23 cellular contexts compared by ENCODE assay signal in the genomic region with DNA sequence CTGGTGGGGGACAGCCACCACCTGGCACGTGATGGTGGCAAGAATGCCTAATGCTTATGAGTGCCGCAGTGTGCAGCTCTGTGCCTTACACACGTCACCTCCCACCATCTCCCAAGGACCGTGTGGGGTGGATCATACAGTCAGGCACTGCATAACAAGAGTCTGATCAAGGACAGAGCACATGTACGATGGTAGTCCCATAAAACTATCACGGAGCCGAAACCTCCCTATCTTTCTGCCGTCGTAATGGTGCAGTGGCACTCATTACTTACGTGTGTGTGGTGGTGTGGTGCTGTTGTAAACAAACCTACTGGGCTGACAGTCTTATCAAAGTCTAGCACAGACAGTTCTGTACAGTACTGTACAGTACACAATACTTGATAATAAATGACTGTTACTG.
DNase-seq lines count a peak whose midpoint lies in the region; ATAC-seq and TF ChIP-seq lines count a peak whose summit lies in the region.
"Had no signal": no experiment of that assay in that cellular context is flagged by ENCODE, and none has a peak within 500 bp of the region (broad histone marks: within the 10 kb centered on the region; RNA-seq: fewer than 3 reads in every experiment).

No MANE protein-coding gene starts in this region.

- H3K36me3 ChIP-seq in heart right ventricle, result no peaks in the 10 kb centered on the region
- no peaks in the 10 kb centered on the region for H3K36me3 ChIP-seq in muscle layer of colon (ENCODE audit: insufficient read depth, low read length)
- no peaks in the 10 kb centered on the region for H3K36me3 ChIP-seq in transverse colon
- no peaks in the 10 kb centered on the region for H3K36me3 ChIP-seq in PC-3 (ENCODE audit: low read depth, low read length)
- H3K36me3 ChIP-seq: MG63 had no signal

- H3K9me3 ChIP-seq in heart right ventricle (no peaks in the 10 kb centered on the region), muscle layer of colon (ENCODE audit: low read length) (no peaks in the 10 kb centered on the region), transverse colon (no peaks in the 10 kb centered on the region), PC-3 (ENCODE audit: low read length) (no peaks in the 10 kb centered on the region)
- H3K9me3 ChIP-seq: A549, MG63 had no signal

- no peaks in the 10 kb centered on the region for H3F3A ChIP-seq in PC-3 (ENCODE audit: low read length, unreplicated experiment)

- intact Hi-C loops in heart right ventricle (cut with DNase I), result no loop called here
- intact Hi-C loops in transverse colon (cut with DNase I; ENCODE audit: low total_unique reads), result no loop called here
- intact Hi-C loops in PC-3 (cut with micrococcal nuclease), result no loop called here

- in situ Hi-C loops in transverse colon (cut with MboI; ENCODE audit: low pct_ligation_motif_present in 1 of 4, low pct_unique_long_range_greater_than_20kb in 1 of 4, low sequenced_read_pairs in 3 of 4), result no loop called here
- in situ Hi-C loops in ACHN (cut with HindIII; ENCODE audit: low pct_ligation_motif_present, low pct_unique_long_range_greater_than_20kb, low sequenced_read_pairs), result no loop called here

- WGBS in heart right ventricle, 2 donors, result 64 to 71% methylated on average over 10 of the region's 10 CpGs
- WGBS in transverse colon (ENCODE audit: low coverage in 1 of 2), 2 donors, result 73% methylated on average over 10 of the region's 10 CpGs; no CpG with 5 or more reads in 1 of the 2 donors

- no peaks in the 10 kb centered on the region for H4K20me1 ChIP-seq in PC-3 (ENCODE audit: low read length)

- DNase-seq in amniotic epithelial cell (ENCODE audit: low read depth) (peak; percentile 8), heart right ventricle (no peak), transverse colon (no peak), ACHN (no peak), PC-3 (no peak)
- DNase-seq: CD4-positive, alpha-beta memory T cell; COR-L47; DMS53; KG1; MG63; NCI-H1105 treated with DMSO at 0.1 percent for 48 hours; NCI-H1694; NCI-H2029 treated with DMSO at 0.1 percent for 48 hours; NCI-H526 treated with DMSO at 0.1 percent for 48 hours; SIG-M5 had no signal

- CTCF ChIA-PET in PC-3 (lab: Charles Lee), result interaction anchor here (0.6 kb wide), 1 partner anchor 206 kb away, joined by 4 read pairs; no protein-coding TSS in a partner anchor

- POLR2A ChIA-PET in PC-3 (lab: Charles Lee; ENCODE audit: unreplicated experiment), result no interaction called here

- peak; percentile 73 for TF ChIP-seq EP300 in transverse colon (IDR thresholded peaks at IDR 0.05; ENCODE audit: low read depth)

- no peak for TF ChIP-seq CTCF in heart right ventricle (IDR thresholded peaks at IDR 0.05)
- TF ChIP-seq CTCF in transverse colon (IDR thresholded peaks at IDR 0.05), result no peak
- TF ChIP-seq CTCF in PC-3 (conservative IDR thresholded peaks at IDR 0.05; ENCODE audit: low read depth, low read length), result no peak

- H3K9me2 ChIP-seq in PC-3 (replicated peaks; ENCODE audit: low read length), result no peaks in the 10 kb centered on the region

- no TSS peak for BruUV-seq in PC-3 (replicated peaks; lab: Mats Ljungman, UMichigan)

- no peak overlapping the region for H2AFZ ChIP-seq in PC-3 (ENCODE audit: low read length)

- no peaks in the 10 kb centered on the region for H3K27me3 ChIP-seq in heart right ventricle
- H3K27me3 ChIP-seq in muscle layer of colon (ENCODE audit: control insufficient read depth in 1 of 2, insufficient read depth in 2 of 2, low read length in 2 of 2), result no peaks in the 10 kb centered on the region
- H3K27me3 ChIP-seq in transverse colon, result no peaks in the 10 kb centered on the region
- H3K27me3 ChIP-seq in PC-3 (ENCODE audit: low read length), result peaks cover 38% of the 10 kb centered on the region
- H3K27me3 ChIP-seq: MG63 had no signal

- peaks cover 30 to 92% (median 70%) of the 10 kb centered on the region in 9 donors for H3K4me1 ChIP-seq in heart right ventricle
- peaks cover 28% of the 10 kb centered on the region for H3K4me1 ChIP-seq in muscle layer of colon (ENCODE audit: insufficient read depth, low read length)
- peaks cover 28 to 49% (median 41%) of the 10 kb centered on the region in 4 donors for H3K4me1 ChIP-seq in transverse colon
- no peaks in the 10 kb centered on the region for H3K4me1 ChIP-seq in PC-3 (ENCODE audit: insufficient read depth, low read length)
- H3K4me1 ChIP-seq: A549 had no signal

- H3K4me2 ChIP-seq in PC-3 (ENCODE audit: low read length), result no peak overlapping the region
- H3K4me2 ChIP-seq: A549 had no signal

- ATAC-seq in heart right ventricle (peak in 7 of 8 donors; percentile 25 to 87 (median 48)), HG02970 (IDR thresholded peaks at IDR 0.05; ENCODE audit: low FRiP score, unreplicated experiment) (no peak), PC-3 (no peak)
- ATAC-seq: A549, HCT116, Panc1 had no signal

- H3K9ac ChIP-seq in muscle layer of colon (ENCODE audit: low read length), result no peak overlapping the region
- H3K9ac ChIP-seq in PC-3 (ENCODE audit: low read length), result no peak overlapping the region

- TF ChIP-seq POLR2A in transverse colon (IDR thresholded peaks at IDR 0.05), result no peak

- no peaks in the 10 kb centered on the region for H3K79me2 ChIP-seq in PC-3 (ENCODE audit: low read length)

- peak overlapping the region in 6 of 10 donors; percentile 23 to 84 (median 54) for H3K27ac ChIP-seq in heart right ventricle
- peak overlapping the region; percentile 74 for H3K27ac ChIP-seq in muscle layer of colon (ENCODE audit: low read depth, low read length)
- peak overlapping the region; percentile 1 to 71 (median 44) for H3K27ac ChIP-seq in transverse colon
- H3K27ac ChIP-seq in PC-3 (ENCODE audit: low read length), result no peak overlapping the region
- H3K27ac ChIP-seq: A549, HL-60, RWPE1, SK-N-MC had no signal

- H3K4me3 ChIP-seq in heart right ventricle (no peak overlapping the region), muscle layer of colon (ENCODE audit: low read depth in 1 of 2, low read length in 2 of 2) (no peak overlapping the region), transverse colon (no peak overlapping the region), PC-3 (ENCODE audit: low read length) (no peak overlapping the region)
- H3K4me3 ChIP-seq: A549, MG63, SK-N-MC had no signal

Comparison
In these comparisons a context has a peak if more than half of its experiments do, and no peak if none do; other contexts are left out.
1. ATAC-seq: peak in heart right ventricle (7 of 8); none in HG02970 (single experiment) and PC-3 (single experiment).